ENCODE assay signal across 10 cellular contexts in the genomic region with DNA sequence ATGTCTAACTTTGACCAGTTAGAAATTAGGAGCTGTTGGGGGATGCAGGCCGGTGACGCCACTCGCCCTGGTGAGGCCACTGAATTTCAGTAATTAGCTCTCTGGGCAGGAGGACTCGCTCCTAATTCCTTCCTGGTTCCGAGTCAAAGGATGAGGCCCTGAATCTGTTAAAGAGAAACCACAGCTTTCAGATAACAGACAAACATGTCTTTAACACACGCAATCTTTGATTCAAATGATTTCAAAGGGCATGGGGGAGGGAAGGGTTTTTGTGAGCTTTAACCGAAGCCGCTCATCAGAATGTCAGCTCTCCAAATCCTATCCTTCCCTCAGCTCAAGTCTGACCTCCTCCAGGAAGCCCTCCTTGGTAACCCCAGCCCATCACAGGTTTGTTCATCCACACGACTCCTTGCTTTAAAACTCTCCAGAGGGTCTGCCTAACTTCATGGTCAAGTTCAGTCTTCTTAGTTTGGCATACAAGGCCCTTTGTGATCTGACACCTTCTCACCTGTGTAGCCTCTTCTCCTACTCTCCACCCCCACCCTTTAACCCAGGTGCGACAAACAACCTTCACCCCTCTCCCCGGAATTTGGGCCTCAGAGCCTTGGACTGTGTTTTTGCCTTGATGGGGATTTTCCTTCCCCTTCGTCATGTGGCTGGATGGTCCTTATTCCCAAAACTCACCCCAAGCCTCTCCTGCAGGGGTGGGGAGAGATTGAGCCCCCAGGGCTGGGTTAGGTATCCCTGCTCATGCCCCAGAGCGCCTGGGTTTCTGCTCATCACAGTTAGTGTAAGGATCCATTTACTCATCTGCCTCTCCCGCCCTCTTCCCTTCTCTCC. TPM values are rescaled to one million over a fixed set of nuclear protein-coding genes. Genes with fewer than 3 reads are reported as not detected.
A peak's percentile ranks its signal among the peaks of the same experiment; 100 is the strongest.
DNase-seq lines count a peak whose midpoint lies in the region; ATAC-seq and TF ChIP-seq lines count a peak whose summit lies in the region.
"Had no signal": no experiment of that assay in that cellular context is flagged by ENCODE, and none has a peak within 500 bp of the region (broad histone marks: within the 10 kb centered on the region; RNA-seq: fewer than 3 reads in every experiment).

No MANE protein-coding gene starts in this region.

- H3K27ac Mint-ChIP-seq in activated CD4-positive, alpha-beta T cell treated with anti-CD3 and anti-CD28 coated beads, Interleukin-2, amount 10 ng/mL, durations not matched to agents 24 days and 14 days: peak overlapping the region; percentile 99

- no peaks in the 10 kb centered on the region for H4K20me1 ChIP-seq in osteoblast (ENCODE audit: insufficient read depth, low read length)

- H3K27ac ChIP-seq in stomach: peak overlapping the region; percentile 41 to 83 (median 73)
- no peak overlapping the region for H3K27ac ChIP-seq in osteoblast (ENCODE audit: low read depth, low read length)

- 64 to 74% (median 72%) methylated on average over 14 of the region's 14 CpGs for WGBS in stomach, 5 donors

- peaks cover 78% of the 10 kb centered on the region for H3K4me1 Mint-ChIP-seq in activated CD4-positive, alpha-beta T cell treated with anti-CD3 and anti-CD28 coated beads, Interleukin-2, amount 10 ng/mL, durations not matched to agents 24 days and 14 days

- H3K79me2 ChIP-seq in osteoblast (ENCODE audit: insufficient read depth, low read length): no peaks in the 10 kb centered on the region

- H3K4me2 ChIP-seq in osteoblast (ENCODE audit: insufficient read depth, low read length): no peak overlapping the region

- no peak for ATAC-seq in HG03045 (IDR thresholded peaks at IDR 0.05; ENCODE audit: unreplicated experiment)

- H3K27me3 Mint-ChIP-seq in activated CD4-positive, alpha-beta T cell treated with anti-CD3 and anti-CD28 coated beads, Interleukin-2, amount 10 ng/mL, durations not matched to agents 24 days and 14 days: no peaks in the 10 kb centered on the region

- H3K4me1 ChIP-seq in stomach (peaks cover 0 to 53% (median 27%) of the 10 kb centered on the region in 4 donors), osteoblast (ENCODE audit: insufficient read depth, low read length) (peaks cover 19% of the 10 kb centered on the region)

- intact Hi-C loops in activated CD4-positive, alpha-beta T cell treated with anti-CD3 and anti-CD28 coated beads, Interleukin-2, amount 10 ng/mL, durations not matched to agents 24 days and 14 days (cut with micrococcal nuclease): loop anchor here (2.0 kb wide), 1 partner anchor 176 kb away; the partner anchor contains the start of gene MEGF9
- intact Hi-C loops in stomach (cut with DNase I; ENCODE audit: low total_unique reads): no loop called here

- peak overlapping the region; percentile 85 for H3K4me3 Mint-ChIP-seq in activated CD4-positive, alpha-beta T cell treated with anti-CD3 and anti-CD28 coated beads, Interleukin-2, amount 10 ng/mL, durations not matched to agents 24 days and 14 days

- H3K9me3 ChIP-seq in stomach: no peaks in the 10 kb centered on the region
- no peaks in the 10 kb centered on the region for H3K9me3 ChIP-seq in osteoblast (ENCODE audit: low read depth, low read length)
- H3K9me3 ChIP-seq: Caco-2 had no signal

- H3K27me3 ChIP-seq in stomach (no peaks in the 10 kb centered on the region), osteoblast (ENCODE audit: insufficient read depth, low read length) (peaks cover 30% of the 10 kb centered on the region)

- H3K4me3 ChIP-seq in stomach (no peak overlapping the region), osteoblast (ENCODE audit: insufficient read depth, low read length) (no peak overlapping the region)

- TF ChIP-seq POLR2A in stomach (IDR thresholded peaks at IDR 0.05): no peak

- TF ChIP-seq EP300 in stomach (IDR thresholded peaks at IDR 0.05): no peak

- no peak overlapping the region for H2AFZ ChIP-seq in osteoblast (ENCODE audit: low read length)

- peaks cover 37% of the 10 kb centered on the region for H3K36me3 Mint-ChIP-seq in activated CD4-positive, alpha-beta T cell treated with anti-CD3 and anti-CD28 coated beads, Interleukin-2, amount 10 ng/mL, durations not matched to agents 24 days and 14 days (ENCODE audit: low read depth)

- no peaks in the 10 kb centered on the region for H3K9me3 Mint-ChIP-seq in activated CD4-positive, alpha-beta T cell treated with anti-CD3 and anti-CD28 coated beads, Interleukin-2, amount 10 ng/mL, durations not matched to agents 24 days and 14 days

- TF ChIP-seq CTCF in stomach (IDR thresholded peaks at IDR 0.05) (no peak), osteoblast (IDR thresholded peaks at IDR 0.05; ENCODE audit: extremely low read depth, low read depth, low read length) (no peak)

- DNase-seq in activated CD4-positive, alpha-beta T cell treated with anti-CD3 and anti-CD28 coated beads, Interleukin-2, amount 10 ng/mL, durations not matched to agents 24 days and 14 days: peak; percentile 86
- no peak for DNase-seq in activated CD4-positive, alpha-beta T cell treated with anti-CD3 and anti-CD28 coated beads, Interleukin-2, amount 50 U/mL, for 1 hour
- DNase-seq in RPMI7951 (ENCODE audit: low read depth) (peak; percentile 80), epidermal melanocyte (ENCODE audit: insufficient read length, low spot score) (peak; percentile 60), stomach (no peak), NCI-H69 (lab: John Stamatoyannopoulos, UW) (no peak), osteoblast (ENCODE audit: insufficient read length, low spot score, missing footprints) (no peak)
- DNase-seq: Caco-2, NCI-H446 had no signal

- no peaks in the 10 kb centered on the region for H3K36me3 ChIP-seq in stomach
- H3K36me3 ChIP-seq in osteoblast (ENCODE audit: insufficient read depth, low read length): no peaks in the 10 kb centered on the region

RNA-seq across cellular contexts. Expression of gene PHF19, which starts 13.6 kb away (rescaled TPM):
- 132 and 144 TPM in 2 replicates for total RNA-seq in activated CD4-positive, alpha-beta T cell treated with anti-CD3 and anti-CD28 coated beads, Interleukin-2, amount 10 ng/mL, durations not matched to agents 24 days and 14 days
- total RNA-seq in RPMI7951 (2014; rRNA removed; shearing (Covaris generic)): 73.2 and 73.4 TPM in 2 replicates
- 100 to 1,000 TPM in 1 of 5 donors, 10 to 100 TPM in 4; 13.3 to 251 (median 26.8) TPM for total RNA-seq in stomach
- polyA plus RNA-seq in stomach: 10 to 100 TPM; 10.7 to 28.3 (median 27.6) TPM
- total RNA-seq in osteoblast: 13.8 and 16.6 TPM in 2 replicates

RNA-seq across cellular contexts. Expression of gene TRAF1, which starts 36.0 kb away (rescaled TPM):
- total RNA-seq in activated CD4-positive, alpha-beta T cell treated with anti-CD3 and anti-CD28 coated beads, Interleukin-2, amount 10 ng/mL, durations not matched to agents 24 days and 14 days: 164 and 166 TPM in 2 replicates
- total RNA-seq in RPMI7951 (2014; rRNA removed; shearing (Covaris generic)): 3.1 and 3.4 TPM in 2 replicates
- total RNA-seq in stomach (10 to 100 TPM in 1 of 5 donors, 1 to 10 TPM in 3, under 1 TPM in 1; 0.58 to 10.3 (median 2.8) TPM), osteoblast (0.88 and 1.8 TPM in 2 replicates)
- 1 to 10 TPM; 2.3 to 6.8 (median 3.7) TPM for polyA plus RNA-seq in stomach

RNA-seq across cellular contexts. Expression of gene PSMD5, which starts 47.9 kb away (rescaled TPM):
- total RNA-seq in activated CD4-positive, alpha-beta T cell treated with anti-CD3 and anti-CD28 coated beads, Interleukin-2, amount 10 ng/mL, durations not matched to agents 24 days and 14 days: 58.1 and 63.7 TPM in 2 replicates
- total RNA-seq in RPMI7951 (2014; rRNA removed; shearing (Covaris generic)): 33.6 and 35.3 TPM in 2 replicates
- total RNA-seq in stomach: 10 to 100 TPM; 18.8 to 39.1 (median 28.4) TPM
- 10 to 100 TPM; 14.8 to 18.5 (median 15.7) TPM for polyA plus RNA-seq in stomach
- 32.6 and 34.2 TPM in 2 replicates for total RNA-seq in osteoblast

Comparison
In these comparisons a context has a peak if more than half of its experiments do, and no peak if none do; other contexts are left out.
1. DNase-seq: peak in activated CD4-positive, alpha-beta T cell treated with anti-CD3 and anti-CD28 coated beads, Interleukin-2, amount 10 ng/mL, durations not matched to agents 24 days and 14 days (single experiment), RPMI7951 (single experiment) and epidermal melanocyte (single experiment); none in activated CD4-positive, alpha-beta T cell treated with anti-CD3 and anti-CD28 coated beads, Interleukin-2, amount 50 U/mL, for 1 hour (single experiment), stomach (single experiment), NCI-H69 (single experiment) and osteoblast (single experiment).
2. RNA of gene TRAF1, which starts 36.0 kb away (total RNA-seq): 164 to 166 TPM in activated CD4-positive, alpha-beta T cell treated with anti-CD3 and anti-CD28 coated beads, Interleukin-2, amount 10 ng/mL, durations not matched to agents 24 days and 14 days; 3.1 to 3.4 TPM in RPMI7951, 0.58 to 10.3 TPM in stomach and 0.88 to 1.8 TPM in osteoblast; every median in the first group is over 10 times any median in the second.